In the genomic region with DNA sequence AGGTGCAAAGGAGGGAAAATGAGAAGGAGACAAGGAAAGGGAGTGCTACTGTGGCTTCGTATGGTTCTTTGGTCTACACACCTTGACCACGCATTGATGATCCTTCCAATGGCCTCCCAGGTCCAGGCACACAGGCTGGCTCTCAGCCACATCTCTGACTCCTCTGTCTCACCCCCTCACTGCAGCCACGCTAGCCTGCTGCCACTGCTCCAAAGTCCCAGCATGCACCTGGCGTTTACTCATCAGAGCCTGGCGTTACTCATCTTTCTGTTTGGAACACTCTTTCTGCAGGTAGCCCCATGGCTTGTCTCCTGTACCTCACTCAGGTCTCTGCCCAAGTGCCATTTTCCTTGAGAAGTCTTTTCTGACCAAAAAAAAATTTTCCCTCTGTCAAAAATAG, we compare ENCODE assay signal across 14 cellular contexts.
"Had no signal": no experiment of that assay in that cellular context is flagged by ENCODE, and none has a peak within 500 bp of the region (broad histone marks: within the 10 kb centered on the region; RNA-seq: fewer than 3 reads in every experiment).

No MANE protein-coding gene starts in this region.

- H3K9me3 ChIP-seq: esophagus muscularis mucosa, transverse colon had no signal

- H3K36me3 ChIP-seq: esophagus muscularis mucosa, transverse colon had no signal

- H3K4me3 Mint-ChIP-seq: activated naive CD4-positive, alpha-beta T cell treated with anti-CD3 and anti-CD28 coated beads for 36 hours; activated T-helper 17 cell treated with anti-CD3 and anti-CD28 coated beads, Interleukin-2, amount 50 U/mL, for 72 hours; nephron progenitor cell; stimulated activated naive B cell treated with anti-CD40 and anti-IgM and Interleukin-4, amounts not matched to agents 10 μg/mL and 1 μg/mL and 100 μg/mL, for 72 hours had no signal

- H3K4me1 Mint-ChIP-seq: activated T-helper 17 cell treated with anti-CD3 and anti-CD28 coated beads, Interleukin-2, amount 50 U/mL, for 72 hours; nephron progenitor cell; stimulated activated naive B cell treated with anti-CD40 and anti-IgM and Interleukin-4, amounts not matched to agents 10 μg/mL and 1 μg/mL and 100 μg/mL, for 72 hours had no signal

- H3K4me1 ChIP-seq: transverse colon had no signal

- DNase-seq: activated CD4-positive, alpha-beta T cell treated with anti-CD3 and anti-CD28 coated beads, Interleukin-2, amount 50 U/mL, for 1 hour; activated naive CD4-positive, alpha-beta T cell treated with anti-CD3 and anti-CD28 coated beads for 36 hours; foreskin fibroblast; head of caudate nucleus; nephron progenitor cell; occipital lobe; stimulated activated CD4-positive, alpha-beta T cell treated with anti-CD3 and anti-CD28 coated beads, Interleukin-4, amount 100 ng/mL, for 1 hour; stimulated activated naive B cell treated with anti-CD40 and anti-IgM and Interleukin-4, amounts not matched to agents 10 μg/mL and 1 μg/mL and 100 μg/mL, for 72 hours; T-helper 1 cell; T1000; transverse colon had no signal

- H3K4me3 ChIP-seq: esophagus muscularis mucosa, transverse colon had no signal

- H3K27ac Mint-ChIP-seq: activated naive CD4-positive, alpha-beta T cell treated with anti-CD3 and anti-CD28 coated beads for 36 hours; activated T-helper 17 cell treated with anti-CD3 and anti-CD28 coated beads, Interleukin-2, amount 50 U/mL, for 72 hours; nephron progenitor cell; stimulated activated naive B cell treated with anti-CD40 and anti-IgM and Interleukin-4, amounts not matched to agents 10 μg/mL and 1 μg/mL and 100 μg/mL, for 72 hours had no signal

- H3K27me3 Mint-ChIP-seq: activated T-helper 17 cell treated with anti-CD3 and anti-CD28 coated beads, Interleukin-2, amount 50 U/mL, for 72 hours had no signal

- H3K27ac ChIP-seq: esophagus muscularis mucosa, transverse colon had no signal

- H3K27me3 ChIP-seq: esophagus muscularis mucosa, transverse colon had no signal

- H3K9me3 Mint-ChIP-seq: activated naive CD4-positive, alpha-beta T cell treated with anti-CD3 and anti-CD28 coated beads for 36 hours; activated T-helper 17 cell treated with anti-CD3 and anti-CD28 coated beads, Interleukin-2, amount 50 U/mL, for 72 hours; nephron progenitor cell; stimulated activated naive B cell treated with anti-CD40 and anti-IgM and Interleukin-4, amounts not matched to agents 10 μg/mL and 1 μg/mL and 100 μg/mL, for 72 hours had no signal

- H3K36me3 Mint-ChIP-seq: stimulated activated naive B cell treated with anti-CD40 and anti-IgM and Interleukin-4, amounts not matched to agents 10 μg/mL and 1 μg/mL and 100 μg/mL, for 72 hours had no signal

- ATAC-seq: activated CD4-positive, CD25-positive, alpha-beta regulatory T cell treated with anti-CD3 and anti-CD28 coated beads, Interleukin-2, amount 50 U/mL, for 24 hours; activated T-helper 17 cell treated with anti-CD3 and anti-CD28 coated beads, Interleukin-2, amount 50 U/mL, for 72 hours; stimulated activated naive B cell treated with anti-CD40 and anti-IgM and Interleukin-4, amounts not matched to agents 10 μg/mL and 1 μg/mL and 100 μg/mL, for 72 hours had no signal
